8 cellular contexts compared by ENCODE assay signal in the genomic region with DNA sequence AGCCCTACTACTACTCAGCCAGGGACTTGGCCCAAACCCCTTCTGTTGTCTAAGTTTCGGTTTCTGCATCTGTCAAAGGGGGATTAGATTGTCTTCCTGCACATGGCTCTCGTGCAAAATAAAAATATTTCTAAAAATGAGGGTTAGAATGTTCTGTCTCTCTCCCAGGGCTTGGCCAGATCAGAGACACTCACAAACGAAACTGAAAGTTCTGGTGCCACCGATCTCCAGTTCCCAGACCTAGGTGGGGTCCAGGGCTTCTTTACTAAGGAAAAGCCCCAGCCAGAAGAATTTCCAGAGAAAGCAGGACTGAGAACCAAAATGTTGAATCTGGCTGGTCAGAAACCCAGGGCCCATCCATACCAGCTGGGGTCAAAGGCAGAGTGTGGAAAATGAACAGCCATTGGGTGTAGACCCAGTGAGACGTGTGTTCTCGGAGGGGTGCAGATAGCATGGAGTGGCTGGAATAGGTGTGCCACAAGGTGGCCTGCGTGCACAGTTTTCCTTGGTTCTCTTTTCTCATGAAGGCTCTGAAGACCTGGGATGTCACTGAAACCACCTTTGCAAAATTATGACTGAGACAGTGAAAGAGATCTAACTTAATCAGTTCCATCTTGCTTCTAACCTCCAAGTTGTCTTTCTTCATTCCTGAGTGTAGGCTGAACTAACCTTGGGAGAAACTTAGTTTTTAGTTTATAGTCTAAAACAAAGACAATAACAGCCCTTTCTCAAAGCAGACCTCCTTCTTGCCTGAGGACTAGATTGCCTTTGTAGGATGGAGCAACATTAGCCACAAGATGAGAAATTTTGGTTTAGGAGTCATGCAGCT. TPM values are rescaled to one million over a fixed set of nuclear protein-coding genes. Genes with fewer than 3 reads are reported as not detected.
DNase-seq lines count a peak whose midpoint lies in the region; ATAC-seq lines count a peak whose summit lies in the region.

No MANE protein-coding gene starts in this region.

- ATAC-seq in stimulated activated naive CD8-positive, alpha-beta T cell treated with anti-CD3 and anti-CD28 coated beads, Interleukin-15, Interleukin-2, amounts not matched to agents 100 U/mL and 50 U/mL, for 24 hours = no peak
- ATAC-seq in T-cell (replicated peaks in 1 of 4) (peak; percentile 43 to 59 (median 55)), right cardiac atrium (peak; percentile 3 to 29), HG03175 (IDR thresholded peaks at IDR 0.05; ENCODE audit: unreplicated experiment) (no peak), HG03280 (IDR thresholded peaks at IDR 0.05; ENCODE audit: unreplicated experiment) (no peak)

- H3K9me3 Mint-ChIP-seq in stimulated activated naive CD8-positive, alpha-beta T cell treated with anti-CD3 and anti-CD28 coated beads, Interleukin-15, Interleukin-2, amounts not matched to agents 100 ng/mL and 50 ng/mL, for 24 hours = no peaks in the 10 kb centered on the region
- H3K9me3 Mint-ChIP-seq in T-cell = no peaks in the 10 kb centered on the region

- H3K4me1 ChIP-seq in right cardiac atrium (ENCODE audit: control insufficient read depth, insufficient read depth, low read length) = peaks cover 5% of the 10 kb centered on the region

- peak overlapping the region; percentile 63 for H3K4me3 Mint-ChIP-seq in stimulated activated naive CD8-positive, alpha-beta T cell treated with anti-CD3 and anti-CD28 coated beads, Interleukin-15, Interleukin-2, amounts not matched to agents 100 ng/mL and 50 ng/mL, for 24 hours
- H3K4me3 Mint-ChIP-seq in T-cell = peak overlapping the region; percentile 78 to 82 (median 82)

- 46% methylated on average over 7 of the region's 7 CpGs for WGBS in right cardiac atrium

- no peaks in the 10 kb centered on the region for H3K27me3 ChIP-seq in right cardiac atrium (ENCODE audit: control insufficient read depth, insufficient read depth)

- CTCF ChIA-PET in T-cell (lab: Charles Lee) = interaction anchor here in 1 of 2 donors (0.6 kb wide), 1 partner anchor 29 kb away, joined by 4 read pairs; no protein-coding TSS in a partner anchor

- peak overlapping the region; percentile 49 for H3K27ac Mint-ChIP-seq in stimulated activated naive CD8-positive, alpha-beta T cell treated with anti-CD3 and anti-CD28 coated beads, Interleukin-15, Interleukin-2, amounts not matched to agents 100 ng/mL and 50 ng/mL, for 24 hours
- H3K27ac Mint-ChIP-seq in T-cell = peak overlapping the region; percentile 94 to 98

- H3K36me3 Mint-ChIP-seq in stimulated activated naive CD8-positive, alpha-beta T cell treated with anti-CD3 and anti-CD28 coated beads, Interleukin-15, Interleukin-2, amounts not matched to agents 100 ng/mL and 50 ng/mL, for 24 hours (ENCODE audit: low read depth) = no peaks in the 10 kb centered on the region
- H3K36me3 Mint-ChIP-seq in T-cell = no peaks in the 10 kb centered on the region

- H3K27ac ChIP-seq in right cardiac atrium (ENCODE audit: low read length) = peak overlapping the region; percentile 30

- H3K27me3 Mint-ChIP-seq in stimulated activated naive CD8-positive, alpha-beta T cell treated with anti-CD3 and anti-CD28 coated beads, Interleukin-15, Interleukin-2, amounts not matched to agents 100 ng/mL and 50 ng/mL, for 24 hours = no peaks in the 10 kb centered on the region
- no peaks in the 10 kb centered on the region for H3K27me3 Mint-ChIP-seq in T-cell

- intact Hi-C loops in right cardiac atrium (cut with DNase I) = no loop called here

- no peak for DNase-seq in stimulated activated naive CD8-positive, alpha-beta T cell treated with anti-CD3 and anti-CD28 coated beads, Interleukin-15, Interleukin-2, amounts not matched to agents 100 U/mL and 50 U/mL, for 24 hours
- DNase-seq in T-cell (peak in 2 of 34 experiments; percentile 13 to 27), right cardiac atrium (peak in 1 of 3 donors; percentile 20), NCI-H128 (lab: John Stamatoyannopoulos, UW; ENCODE audit: unreplicated experiment) (no peak), amniotic stem cell (lab: John Stamatoyannopoulos, UW) (no peak)

- peaks cover 47% of the 10 kb centered on the region for H3K4me1 Mint-ChIP-seq in stimulated activated naive CD8-positive, alpha-beta T cell treated with anti-CD3 and anti-CD28 coated beads, Interleukin-15, Interleukin-2, amounts not matched to agents 100 ng/mL and 50 ng/mL, for 24 hours (ENCODE audit: low read depth)
- peaks cover 31 to 51% (median 44%) of the 10 kb centered on the region in 3 donors for H3K4me1 Mint-ChIP-seq in T-cell

- H3K4me3 ChIP-seq in right cardiac atrium (ENCODE audit: low read length) = peak overlapping the region; percentile 37

- no peaks in the 10 kb centered on the region for H3K9me3 ChIP-seq in right cardiac atrium (ENCODE audit: control insufficient read depth, low read length)

- POLR2A ChIA-PET in T-cell (lab: Charles Lee) = interaction anchor here in 1 of 2 donors (0.5 to 0.7 kb wide), 2 partner anchors 28 to 194 kb away, joined by 3 read pairs; no protein-coding TSS in a partner anchor

RNA-seq across cellular contexts. Expression of gene SLC23A1, which starts 2.2 kb away (rescaled TPM):
- under 1 TPM in 2 of 5 donors, not detected in 3; 0.15 to 0.86 TPM for total RNA-seq in T-cell
- not detected for total RNA-seq in right cardiac atrium
- 0.18 TPM for polyA plus RNA-seq in right cardiac atrium

RNA-seq across cellular contexts. Expression of gene MZB1, which starts 4.4 kb away (rescaled TPM):
- total RNA-seq in T-cell = 1 to 10 TPM; 2.2 to 6.5 (median 5.0) TPM
- total RNA-seq in right cardiac atrium = 1 to 10 TPM in 2 of 4 donors, under 1 TPM in 2; 0.70 to 1.8 (median 1.1) TPM
- polyA plus RNA-seq in right cardiac atrium = 0.38 TPM

RNA-seq across cellular contexts. Expression of gene PROB1, which starts 9.6 kb away (rescaled TPM):
- total RNA-seq in T-cell (1 to 10 TPM in 3 of 5 donors, under 1 TPM in 2; 0.58 to 1.7 (median 1.5) TPM), right cardiac atrium (10 to 100 TPM; 24.8 to 38.5 (median 33.0) TPM)
- polyA plus RNA-seq in right cardiac atrium = 22.2 TPM

RNA-seq across cellular contexts. Expression of gene SPATA24, which starts 18.6 kb away (rescaled TPM):
- total RNA-seq in T-cell (1 to 10 TPM; 3.6 to 9.0 (median 4.8) TPM), right cardiac atrium (10 to 100 TPM in 3 of 4 donors, 1 to 10 TPM in 1; 9.8 to 25.4 (median 14.4) TPM)
- polyA plus RNA-seq in right cardiac atrium = 34.6 TPM

RNA-seq across cellular contexts. Expression of gene PAIP2, which starts 43.6 kb away (rescaled TPM):
- 100 to 1,000 TPM in 4 of 5 donors, 10 to 100 TPM in 1; 96.5 to 119 (median 101) TPM for total RNA-seq in T-cell
- 100 to 1,000 TPM; 125 to 158 (median 142) TPM for total RNA-seq in right cardiac atrium
- 183 TPM for polyA plus RNA-seq in right cardiac atrium

Comparison
In these comparisons a context has a peak if more than half of its experiments do, and no peak if none do; other contexts are left out.
1. ATAC-seq: peak in T-cell (4 of 4) and right cardiac atrium (2 of 2); none in stimulated activated naive CD8-positive, alpha-beta T cell treated with anti-CD3 and anti-CD28 coated beads, Interleukin-15, Interleukin-2, amounts not matched to agents 100 U/mL and 50 U/mL, for 24 hours (single experiment), HG03175 (single experiment) and HG03280 (single experiment).
2. RNA of gene PROB1, which starts 9.6 kb away (total RNA-seq): 24.8 to 38.5 TPM in right cardiac atrium; 0.58 to 1.7 TPM in T-cell; every median in the first group is over 4 times any median in the second.